Comparison of ENCODE assay signal across 2 cellular contexts in the genomic region with DNA sequence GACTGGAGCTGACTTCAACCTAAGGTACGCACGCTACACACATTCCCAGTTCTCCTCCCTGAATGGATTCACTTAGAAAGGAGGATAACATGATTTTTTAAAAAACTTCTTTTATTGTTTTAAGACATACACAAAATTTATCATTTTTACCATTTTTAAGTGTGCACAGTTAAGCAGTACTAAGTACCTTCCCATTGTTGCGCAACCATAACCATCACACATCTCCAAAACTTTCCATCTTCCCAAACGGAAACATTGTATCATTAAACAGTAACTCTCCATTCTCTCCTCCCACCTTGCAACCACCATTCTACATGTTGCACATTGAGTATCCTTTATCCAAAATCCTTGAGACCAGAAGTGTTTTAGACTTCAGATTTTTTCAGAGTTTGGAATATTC.
TF ChIP-seq lines count a peak whose summit lies in the region.

No MANE protein-coding gene starts in this region.

TF ChIP-seq in HepG2, 621 proteins besides CTCF, POLR2A, EP300 and RAD21:
- TF ChIP-seq ZNF431 (CRISPR knock-in tag; IDR thresholded peaks at IDR 0.05; ENCODE audit: borderline replicate concordance, low read depth): no peak
- no peak for TF ChIP-seq KLF6 (CRISPR knock-in tag; IDR thresholded peaks at IDR 0.05)
- no peak for TF ChIP-seq RFXAP (CRISPR knock-in tag; IDR thresholded peaks at IDR 0.05; ENCODE audit: borderline replicate concordance)
- TF ChIP-seq CEBPB (IDR thresholded peaks at IDR 0.05; ENCODE audit: borderline replicate concordance, low read depth, low read length): peak; percentile 90
- TF ChIP-seq ZNF629 (CRISPR knock-in tag; conservative IDR thresholded peaks at IDR 0.05): no peak
- TF ChIP-seq ZSCAN9 (CRISPR knock-in tag; IDR thresholded peaks at IDR 0.05; ENCODE audit: borderline replicate concordance): no peak
- no peak for TF ChIP-seq MED8 (CRISPR knock-in tag; IDR thresholded peaks at IDR 0.05; ENCODE audit: insufficient replicate concordance)
- TF ChIP-seq, protein P1, sequence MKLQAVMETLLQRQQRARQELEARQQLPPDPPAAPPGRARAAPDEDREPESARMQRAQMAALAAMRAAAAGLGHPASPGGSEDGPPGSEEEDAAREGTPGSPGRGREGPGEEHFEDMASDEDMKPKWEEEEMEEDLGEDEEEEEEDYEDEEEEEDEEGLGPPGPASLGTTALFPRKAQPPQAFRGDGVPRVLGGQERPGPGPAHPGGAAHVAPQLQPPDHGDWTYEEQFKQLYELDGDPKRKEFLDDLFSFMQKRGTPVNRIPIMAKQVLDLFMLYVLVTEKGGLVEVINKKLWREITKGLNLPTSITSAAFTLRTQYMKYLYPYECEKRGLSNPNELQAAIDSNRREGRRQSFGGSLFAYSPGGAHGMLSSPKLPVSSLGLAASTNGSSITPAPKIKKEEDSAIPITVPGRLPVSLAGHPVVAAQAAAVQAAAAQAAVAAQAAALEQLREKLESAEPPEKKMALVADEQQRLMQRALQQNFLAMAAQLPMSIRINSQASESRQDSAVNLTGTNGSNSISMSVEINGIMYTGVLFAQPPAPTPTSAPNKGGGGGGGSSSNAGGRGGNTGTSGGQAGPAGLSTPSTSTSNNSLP (IDR thresholded peaks at IDR 0.05; ENCODE audit: low read depth, low read length): no peak
- no peak for TF ChIP-seq ZNF17 (CRISPR knock-in tag; IDR thresholded peaks at IDR 0.05)
- TF ChIP-seq SOX5 (CRISPR knock-in tag; IDR thresholded peaks at IDR 0.05; ENCODE audit: borderline replicate concordance): no peak
- TF ChIP-seq, protein P2, sequence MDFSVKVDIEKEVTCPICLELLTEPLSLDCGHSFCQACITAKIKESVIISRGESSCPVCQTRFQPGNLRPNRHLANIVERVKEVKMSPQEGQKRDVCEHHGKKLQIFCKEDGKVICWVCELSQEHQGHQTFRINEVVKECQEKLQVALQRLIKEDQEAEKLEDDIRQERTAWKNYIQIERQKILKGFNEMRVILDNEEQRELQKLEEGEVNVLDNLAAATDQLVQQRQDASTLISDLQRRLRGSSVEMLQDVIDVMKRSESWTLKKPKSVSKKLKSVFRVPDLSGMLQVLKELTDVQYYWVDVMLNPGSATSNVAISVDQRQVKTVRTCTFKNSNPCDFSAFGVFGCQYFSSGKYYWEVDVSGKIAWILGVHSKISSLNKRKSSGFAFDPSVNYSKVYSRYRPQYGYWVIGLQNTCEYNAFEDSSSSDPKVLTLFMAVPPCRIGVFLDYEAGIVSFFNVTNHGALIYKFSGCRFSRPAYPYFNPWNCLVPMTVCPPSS (IDR thresholded peaks at IDR 0.05): no peak
- TF ChIP-seq CEBPG (CRISPR knock-in tag; IDR thresholded peaks at IDR 0.05): peak; percentile 68
- TF ChIP-seq SP2 (CRISPR knock-in tag; IDR thresholded peaks at IDR 0.05): no peak

TF ChIP-seq in H1, 55 proteins besides CTCF, POLR2A, EP300 and RAD21:
- TF ChIP-seq HDAC6 (IDR thresholded peaks at IDR 0.05; ENCODE audit: low read depth, low read length) (no peak), CEBPB (IDR thresholded peaks at IDR 0.05; ENCODE audit: low read depth, low read length) (peak; percentile 78; the same call in 1 of the 2 replicates)
